ENCODE assay signal across 8 cellular contexts in the genomic region with DNA sequence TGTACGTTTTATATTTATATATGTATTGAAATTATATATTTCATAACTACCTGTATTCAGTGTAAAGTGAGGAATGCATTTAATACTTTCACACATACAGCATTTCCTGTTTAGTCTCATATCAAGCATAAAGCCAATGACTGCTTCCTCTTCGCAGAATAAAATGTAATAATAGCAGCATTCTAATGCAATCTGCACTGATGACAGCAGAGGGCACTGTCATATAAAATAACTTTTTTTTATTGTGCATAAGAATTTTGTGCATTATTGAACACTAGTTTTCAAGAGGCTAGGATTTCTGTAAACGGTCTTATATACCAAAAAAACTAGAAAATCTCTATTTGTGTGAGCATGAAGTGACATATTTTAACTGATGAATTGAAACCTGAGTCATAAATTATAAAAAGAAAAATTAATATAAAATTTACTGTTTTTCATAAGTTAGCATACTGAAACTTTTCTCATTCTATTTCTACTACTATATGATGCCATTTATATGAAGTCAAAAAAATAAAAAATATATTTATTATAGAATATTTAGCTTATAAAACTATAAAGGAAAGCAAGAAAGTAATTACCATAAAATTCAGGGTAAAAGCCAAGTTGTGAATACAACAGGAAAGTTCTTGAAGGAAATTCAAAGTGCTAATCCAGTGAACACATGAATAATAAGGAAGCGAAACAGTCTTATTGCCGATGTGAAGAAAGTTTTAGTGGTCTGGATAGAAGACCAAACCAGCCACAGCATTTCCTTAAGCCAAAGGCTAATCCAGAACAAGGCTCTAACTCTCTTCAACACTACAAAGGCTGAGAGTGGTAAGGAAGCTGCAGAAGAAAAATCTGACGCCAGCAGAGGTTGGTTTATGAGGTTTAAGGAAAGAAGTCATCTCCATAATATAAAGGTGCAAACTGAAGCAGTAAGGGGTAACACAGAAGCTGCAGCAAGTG. TPM values are rescaled to one million over a fixed set of nuclear protein-coding genes. Genes with fewer than 3 reads are reported as not detected.
A peak's percentile ranks its signal among the peaks of the same experiment; 100 is the strongest.
DNase-seq lines count a peak whose midpoint lies in the region; ATAC-seq and TF ChIP-seq lines count a peak whose summit lies in the region.

No MANE protein-coding gene starts in this region.

- peaks cover 36% of the 10 kb centered on the region for H3K4me1 Mint-ChIP-seq in T-helper 17 cell

- TF ChIP-seq CTCF in LNCAP (IDR thresholded peaks at IDR 0.05) (peak; percentile 86), choroid plexus epithelial cell (conservative IDR thresholded peaks at IDR 0.05; ENCODE audit: low read depth, low read length) (peak; percentile 69), thoracic aorta (IDR thresholded peaks at IDR 0.05) (peak; percentile 58)

- ATAC-seq in GM21737 (IDR thresholded peaks at IDR 0.05; ENCODE audit: unreplicated experiment) (peak; percentile 69), T-helper 17 cell (peak; percentile 89), thoracic aorta (ENCODE audit: insufficient number of reproducible peaks, low FRiP score, low read depth) (no peak)

- no peaks in the 10 kb centered on the region for H3K27me3 Mint-ChIP-seq in T-helper 17 cell

- H3K27ac ChIP-seq in thoracic aorta: no peak overlapping the region

- DNase-seq in NCI-H2107 treated with DMSO at 0.1 percent for 48 hours (lab: John Stamatoyannopoulos, UW; ENCODE audit: unreplicated experiment) (peak; percentile 22), NCI-H2107 (lab: John Stamatoyannopoulos, UW) (no peak), T-helper 17 cell (peak in 1 of 3 donors; percentile 40), choroid plexus epithelial cell (ENCODE audit: low read depth) (peak; percentile 66), lung microvascular endothelial cell (ENCODE audit: low read depth in 2 of 2) (peak; percentile 63 to 72), thoracic aorta (ENCODE audit: low spot score) (no peak)

- H3K27ac Mint-ChIP-seq in T-helper 17 cell: no peak overlapping the region

- no peaks in the 10 kb centered on the region for H3K36me3 ChIP-seq in thoracic aorta

- H3K4me1 ChIP-seq in thoracic aorta (ENCODE audit: control insufficient read depth in 1 of 2, low read depth in 2 of 2): peaks cover 21 to 33% of the 10 kb centered on the region in 2 donors

- H3K9me3 ChIP-seq in T-helper 17 cell (ENCODE audit: control insufficient read depth, low read length, poor library complexity, severe bottlenecking) (no peaks in the 10 kb centered on the region), thoracic aorta (peaks cover 3% of the 10 kb centered on the region)

- no peak overlapping the region for H3K4me3 ChIP-seq in choroid plexus epithelial cell (ENCODE audit: low read depth, low read length)
- no peak overlapping the region for H3K4me3 ChIP-seq in thoracic aorta

- H3K4me3 Mint-ChIP-seq in T-helper 17 cell: no peak overlapping the region

- H3K27me3 ChIP-seq in thoracic aorta (replicated peaks; ENCODE audit: insufficient read depth): no peaks in the 10 kb centered on the region

- H3K36me3 Mint-ChIP-seq in T-helper 17 cell (ENCODE audit: low read depth): peaks cover 2% of the 10 kb centered on the region

RNA-seq across cellular contexts. Expression of gene RNF146, which starts 36.3 kb away (rescaled TPM):
- 10 to 100 TPM; 14.6 to 14.8 TPM for total RNA-seq in T-helper 17 cell
- 25.7 and 33.9 TPM in 2 replicates for total RNA-seq in lung microvascular endothelial cell
- total RNA-seq in thoracic aorta: 10 to 100 TPM; 37.6 to 79.6 TPM

RNA-seq across cellular contexts. Expression of gene ECHDC1, which starts 40.4 kb away (rescaled TPM):
- total RNA-seq in T-helper 17 cell: 10 to 100 TPM; 17.7 to 20.4 TPM
- 32.5 and 36.2 TPM in 2 replicates for total RNA-seq in lung microvascular endothelial cell
- total RNA-seq in thoracic aorta: 10 to 100 TPM; 29.9 to 52.9 TPM

Comparison
In these comparisons a context has a peak if more than half of its experiments do, and no peak if none do; other contexts are left out.
1. DNase-seq: peak in NCI-H2107 treated with DMSO at 0.1 percent for 48 hours (single experiment), choroid plexus epithelial cell (single experiment) and lung microvascular endothelial cell (2 of 2); none in NCI-H2107 (single experiment) and thoracic aorta (single experiment).
2. Peak in every context shown above with its lines, with median percentiles within 50 percentile points of each other: CTCF ChIP-seq.